In the genomic region with DNA sequence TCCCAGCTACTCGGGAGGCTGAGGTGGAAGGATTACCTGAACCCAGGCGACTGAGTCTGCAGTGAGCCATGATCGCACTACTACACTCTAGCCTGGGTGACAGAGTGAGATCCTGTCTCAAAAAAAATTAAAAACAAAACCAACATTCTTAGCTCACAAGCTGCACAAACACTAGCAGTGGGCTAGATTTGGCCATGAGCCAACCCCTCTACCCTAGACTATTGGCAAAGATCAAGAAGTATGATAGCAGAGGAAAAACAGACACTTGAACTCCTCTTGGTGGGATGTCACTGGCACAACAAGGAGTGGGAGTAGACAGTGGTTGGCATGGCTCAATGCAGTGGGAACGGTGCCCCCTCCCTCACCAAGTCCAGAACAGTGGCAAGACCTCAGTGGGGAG, we compare ENCODE assay signal across 34 cellular contexts. TPM values are rescaled to one million over a fixed set of nuclear protein-coding genes. Genes with fewer than 3 reads are reported as not detected.
DNase-seq lines count a peak whose midpoint lies in the region; ATAC-seq and TF ChIP-seq lines count a peak whose summit lies in the region.
"Had no signal": no experiment of that assay in that cellular context is flagged by ENCODE, and none has a peak within 500 bp of the region (broad histone marks: within the 10 kb centered on the region; RNA-seq: fewer than 3 reads in every experiment).

No MANE protein-coding gene starts in this region.

- H3K79me2 ChIP-seq in SK-N-SH (ENCODE audit: insufficient read depth): no peaks in the 10 kb centered on the region

- H4K20me1 ChIP-seq in SK-N-SH (ENCODE audit: insufficient read depth): no peaks in the 10 kb centered on the region

- no peak for TF ChIP-seq CTCF in SK-N-SH (IDR thresholded peaks at IDR 0.05)
- TF ChIP-seq CTCF in CD4-positive, alpha-beta T cell (IDR thresholded peaks at IDR 0.05): no peak

- no peak overlapping the region for H2BK5ac ChIP-seq in neuronal stem cell (ENCODE audit: low read length)

- H2BK12ac ChIP-seq in neuronal stem cell (ENCODE audit: low read length): no peak overlapping the region

- H3K27me3 ChIP-seq in SK-N-SH (ENCODE audit: insufficient read depth): no peaks in the 10 kb centered on the region
- H3K27me3 ChIP-seq in CD4-positive, alpha-beta T cell (ENCODE audit: control insufficient read depth, insufficient read depth, low read length): no peaks in the 10 kb centered on the region
- H3K27me3 ChIP-seq in neuronal stem cell (ENCODE audit: control insufficient read depth in 3 of 3, insufficient read depth in 3 of 3, low read depth in 1 of 3, low read length in 3 of 3): no peaks in the 10 kb centered on the region

- DNase-seq in SK-N-SH (no peak), neuronal stem cell (ENCODE audit: low spot score) (no peak), T-helper 1 cell (no peak)
- DNase-seq in CD4-positive, alpha-beta T cell: peak in 2 of 10 experiments; percentile 18 to 21
- DNase-seq in Jurkat, Clone E6-1 (ENCODE audit: low read depth, low spot score): peak; percentile 45
- DNase-seq: activated CD4-positive, alpha-beta T cell treated with anti-CD3 and anti-CD28 coated beads for 36 hours; activated effector memory CD4-positive, alpha-beta T cell treated with Interleukin-2 at 50 U/mL for 16 hours; activated T-cell treated with anti-CD3 and anti-CD28 coated beads for 4 hours; Caco-2; DMS53; effector memory CD4-positive, alpha-beta T cell; GF-D8; hippocampal formation; NCI-H1417 treated with DMSO at 0.1 percent for 48 hours; NCI-H2081 treated with DMSO at 0.1 percent for 48 hours; stimulated activated naive CD8-positive, alpha-beta T cell treated with anti-CD3 and anti-CD28 coated beads, Interleukin-15, Interleukin-2, amounts not matched to agents 100 U/mL and 50 U/mL, for 24 hours; T-helper 9 cell had no signal

- no peak overlapping the region for H4K91ac ChIP-seq in neuronal stem cell (ENCODE audit: low read depth, low read length, poor library complexity)

- H3K9me3 ChIP-seq in SK-N-SH (no peaks in the 10 kb centered on the region), neuronal stem cell (replicated peaks in 1 of 2; ENCODE audit: control insufficient read depth in 2 of 2, insufficient read depth in 1 of 2, low read depth in 1 of 2, low read length in 2 of 2) (no peaks in the 10 kb centered on the region)
- H3K9me3 ChIP-seq in CD4-positive, alpha-beta T cell (ENCODE audit: control insufficient read depth, low read length): no peaks in the 10 kb centered on the region
- H3K9me3 ChIP-seq: Caco-2, thoracic aorta had no signal

- H3K27me3 Mint-ChIP-seq in CD4-positive, alpha-beta T cell: no peaks in the 10 kb centered on the region
- H3K27me3 Mint-ChIP-seq: activated CD4-positive, alpha-beta T cell treated with anti-CD3 and anti-CD28 coated beads for 36 hours had no signal

- H3K27ac ChIP-seq in SK-N-SH (ENCODE audit: low read depth in 2 of 2, low read length in 1 of 2) (no peak overlapping the region), neuronal stem cell (replicated peaks; ENCODE audit: low read length) (no peak overlapping the region)
- H3K27ac ChIP-seq in CD4-positive, alpha-beta T cell (ENCODE audit: low read depth, low read length): no peak overlapping the region
- H3K27ac ChIP-seq: cardiac muscle cell, coronary artery, epithelial cell of prostate, thoracic aorta, VCaP had no signal

- H3K4me1 Mint-ChIP-seq in CD4-positive, alpha-beta T cell (ENCODE audit: low read depth): peaks cover 46% of the 10 kb centered on the region

- peak overlapping the region; percentile 43 for H4K8ac ChIP-seq in neuronal stem cell (ENCODE audit: low read depth, low read length)

- H3K4me3 Mint-ChIP-seq in CD4-positive, alpha-beta T cell: peak overlapping the region; percentile 25
- H3K4me3 Mint-ChIP-seq: activated CD4-positive, alpha-beta T cell treated with anti-CD3 and anti-CD28 coated beads for 36 hours; nephron had no signal

- no peaks in the 10 kb centered on the region for H3K36me3 ChIP-seq in SK-N-SH (replicated peaks in 1 of 2; ENCODE audit: control insufficient read depth in 1 of 2, insufficient read depth in 2 of 2, low read length in 1 of 2)
- no peaks in the 10 kb centered on the region for H3K36me3 ChIP-seq in neuronal stem cell (replicated peaks in 1 of 2; ENCODE audit: control insufficient read depth in 2 of 2, insufficient read depth in 2 of 2, low read length in 2 of 2)
- H3K36me3 ChIP-seq: cardiac muscle cell, thoracic aorta had no signal

- no peak for TF ChIP-seq EP300 in SK-N-SH (IDR thresholded peaks at IDR 0.05; ENCODE audit: borderline replicate concordance in 1 of 2, low read depth in 1 of 2, low read length in 1 of 2)

- WGBS in SK-N-SH (ENCODE audit: low lambda C conversion rate): 85% methylated on average over 4 of the region's 4 CpGs
- no CpG with 5 or more reads among the region's 4 CpGs for WGBS in neuronal stem cell (ENCODE audit: extremely low coverage in 2 of 2, insufficient read length in 2 of 2, insufficient replicate concordance in 1 of 2), 2 donors

- H3F3A ChIP-seq in SK-N-SH (replicated peaks; ENCODE audit: insufficient read depth): no peaks in the 10 kb centered on the region

- H3K4me1 ChIP-seq in SK-N-SH (ENCODE audit: control insufficient read depth in 1 of 2, insufficient read depth in 2 of 2, low read depth in 1 of 2, low read length in 1 of 2) (no peaks in the 10 kb centered on the region), neuronal stem cell (ENCODE audit: control insufficient read depth in 2 of 2, insufficient read depth in 1 of 2, low read depth in 1 of 2, low read length in 2 of 2) (no peaks in the 10 kb centered on the region)
- H3K4me1 ChIP-seq: Caco-2 had no signal

- no peak for TF ChIP-seq RAD21 in SK-N-SH (IDR thresholded peaks at IDR 0.05; ENCODE audit: low read length)

- H2BK120ac ChIP-seq in neuronal stem cell (ENCODE audit: low read depth, low read length): no peak overlapping the region

- no peaks in the 10 kb centered on the region for H3K9me3 Mint-ChIP-seq in CD4-positive, alpha-beta T cell
- H3K9me3 Mint-ChIP-seq: nephron had no signal

- H2AK5ac ChIP-seq in neuronal stem cell (ENCODE audit: low read depth, low read length): no peak overlapping the region

- H3K9ac ChIP-seq in SK-N-SH: no peak overlapping the region
- no peak overlapping the region for H3K9ac ChIP-seq in neuronal stem cell (ENCODE audit: low read depth, low read length, poor library complexity)

- CTCF ChIA-PET in SK-N-SH (lab: Yijun Ruan, JAX): interaction anchor here (0.7 to 3.7 kb wide), 3 partner anchors 10 to 15 kb away, joined by 3 to 19 read pairs (median 10); no protein-coding TSS in a partner anchor
- CTCF ChIA-PET in CD4-positive, alpha-beta T cell (lab: Charles Lee): interaction anchor here (2.1 kb wide), 1 partner anchor 28 kb away, joined by 6 read pairs; a partner anchor contains a TSS

- H2AFZ ChIP-seq in SK-N-SH (ENCODE audit: low read depth) (no peak overlapping the region), neuronal stem cell (ENCODE audit: low read length) (no peak overlapping the region)

- peak overlapping the region; percentile 68 for H3K27ac Mint-ChIP-seq in CD4-positive, alpha-beta T cell
- H3K27ac Mint-ChIP-seq: activated CD4-positive, alpha-beta T cell treated with anti-CD3 and anti-CD28 coated beads for 36 hours; nephron had no signal

- no peaks in the 10 kb centered on the region for H3K79me1 ChIP-seq in neuronal stem cell (ENCODE audit: low read depth, low read length)

- peak overlapping the region; percentile 37 for H3K4ac ChIP-seq in neuronal stem cell (ENCODE audit: low read length)

- no peak overlapping the region for H3K23ac ChIP-seq in neuronal stem cell (ENCODE audit: low read depth, low read length, poor library complexity)

- no peak overlapping the region for H3K4me3 ChIP-seq in SK-N-SH (ENCODE audit: low read depth in 2 of 2, low read length in 1 of 2)
- H3K4me3 ChIP-seq in Jurkat, Clone E6-1 (ENCODE audit: low read length): no peak overlapping the region
- H3K4me3 ChIP-seq in neuronal stem cell (ENCODE audit: low read length in 2 of 2): no peak overlapping the region
- H3K4me3 ChIP-seq: cardiac muscle cell, coronary artery, lung, thoracic aorta had no signal

- no peaks in the 10 kb centered on the region for H3K36me3 Mint-ChIP-seq in CD4-positive, alpha-beta T cell (ENCODE audit: low read depth)

- ATAC-seq in SK-N-SH treated with all-trans-retinoic acid at 6 μM for 48 hours (no peak), HG02588 (IDR thresholded peaks at IDR 0.05; ENCODE audit: unreplicated experiment) (no peak)
- ATAC-seq in CD4-positive, alpha-beta T cell (ENCODE audit: poor library complexity): peak; percentile 15
- ATAC-seq: activated CD4-positive, alpha-beta T cell treated with anti-CD3 and anti-CD28 coated beads for 36 hours; Panc1; stimulated activated naive CD8-positive, alpha-beta T cell treated with anti-CD3 and anti-CD28 coated beads, Interleukin-15, Interleukin-2, amounts not matched to agents 100 U/mL and 50 U/mL, for 24 hours had no signal

- intact Hi-C loops in CD4-positive, alpha-beta T cell (cut with DNase I, micrococcal nuclease): no loop called here

- POLR2A ChIA-PET in SK-N-SH (lab: Yijun Ruan, JAX): no interaction called here
- POLR2A ChIA-PET in CD4-positive, alpha-beta T cell (lab: Charles Lee): no interaction called here

- H3K18ac ChIP-seq in neuronal stem cell (ENCODE audit: low read length): peak overlapping the region; percentile 38

- no peak overlapping the region for H3K14ac ChIP-seq in neuronal stem cell (ENCODE audit: low read length)

- H3K4me2 ChIP-seq in SK-N-SH (no peak overlapping the region), neuronal stem cell (ENCODE audit: insufficient read depth, low read length, poor library complexity, severe bottlenecking) (no peak overlapping the region)

- H3K9me2 ChIP-seq in SK-N-SH: no peaks in the 10 kb centered on the region

- H2BK15ac ChIP-seq in neuronal stem cell (ENCODE audit: low read length): no peak overlapping the region

RNA-seq across cellular contexts. Expression of a gene that starts 19.6 kb away (rescaled TPM):
- 12.1 and 24.7 TPM in 2 replicates for polyA plus RNA-seq in SK-N-SH (2012; rRNA removed)
- 16.7 and 23.3 TPM in 2 replicates for polyA plus RNA-seq in SK-N-SH (2012; cell fraction: cytosol; rRNA removed)
- 80.4 and 105 TPM in 2 replicates for polyA plus RNA-seq in SK-N-SH (2012; cell fraction: nucleus; rRNA removed)
- total RNA-seq in CD4-positive, alpha-beta T cell: 10 to 100 TPM; 21.3 to 25.4 TPM
- polyA plus RNA-seq in Jurkat, Clone E6-1 (2012; ENCODE audit: insufficient read depth, insufficient read length): 31.6 TPM
- polyA plus RNA-seq in neuronal stem cell (2013, experiment 1 of 2): 23.0 TPM
- polyA plus RNA-seq in neuronal stem cell (2013, experiment 2 of 2): 23.4 TPM

RNA-seq across cellular contexts. Expression of a gene that starts 25.7 kb away (rescaled TPM):
- polyA plus RNA-seq in SK-N-SH (2012; rRNA removed): not detected in 2 replicates
- polyA plus RNA-seq in SK-N-SH (2012; cell fraction: cytosol; rRNA removed): not detected in 2 replicates
- polyA plus RNA-seq in SK-N-SH (2012; cell fraction: nucleus; rRNA removed): not detected in 2 replicates
- not detected for total RNA-seq in CD4-positive, alpha-beta T cell
- not detected for polyA plus RNA-seq in Jurkat, Clone E6-1 (2012; ENCODE audit: insufficient read depth, insufficient read length)
- polyA plus RNA-seq in neuronal stem cell (2013, experiment 1 of 2): not detected
- not detected for polyA plus RNA-seq in neuronal stem cell (2013, experiment 2 of 2)
- total RNA-seq: A673; activated CD4-positive, alpha-beta T cell treated with anti-CD3 and anti-CD28 coated beads for 36 hours; astrocyte; Caco-2; cardiac muscle cell; HT-29; MCF 10A; osteocyte; skeletal muscle tissue; thoracic aorta; urinary bladder had no signal
- polyA plus RNA-seq: cardiac muscle cell, urinary bladder had no signal

RNA-seq across cellular contexts. Expression of a gene that starts 28.1 kb away (rescaled TPM):
- 111 and 135 TPM in 2 replicates for polyA plus RNA-seq in SK-N-SH (2012; rRNA removed)
- polyA plus RNA-seq in SK-N-SH (2012; cell fraction: cytosol; rRNA removed): 86.6 and 113 TPM in 2 replicates
- 102 and 104 TPM in 2 replicates for polyA plus RNA-seq in SK-N-SH (2012; cell fraction: nucleus; rRNA removed)
- total RNA-seq in CD4-positive, alpha-beta T cell: 10 to 100 TPM; 39.4 to 41.7 TPM
- 43.7 TPM for polyA plus RNA-seq in Jurkat, Clone E6-1 (2012; ENCODE audit: insufficient read depth, insufficient read length)
- polyA plus RNA-seq in neuronal stem cell (2013, experiment 1 of 2): 20.8 TPM
- polyA plus RNA-seq in neuronal stem cell (2013, experiment 2 of 2): 20.9 TPM

RNA-seq across cellular contexts. Expression of a gene that starts 53.3 kb away (rescaled TPM):
- 18.8 and 19.6 TPM in 2 replicates for polyA plus RNA-seq in SK-N-SH (2012; rRNA removed)
- 20.3 and 22.0 TPM in 2 replicates for polyA plus RNA-seq in SK-N-SH (2012; cell fraction: cytosol; rRNA removed)
- polyA plus RNA-seq in SK-N-SH (2012; cell fraction: nucleus; rRNA removed): 17.4 and 24.1 TPM in 2 replicates
- 10 to 100 TPM; 43.8 to 46.4 TPM for total RNA-seq in CD4-positive, alpha-beta T cell
- 91.9 TPM for polyA plus RNA-seq in Jurkat, Clone E6-1 (2012; ENCODE audit: insufficient read depth, insufficient read length)
- 40.2 TPM for polyA plus RNA-seq in neuronal stem cell (2013, experiment 1 of 2)
- polyA plus RNA-seq in neuronal stem cell (2013, experiment 2 of 2): 39.4 TPM
